In the genomic region with DNA sequence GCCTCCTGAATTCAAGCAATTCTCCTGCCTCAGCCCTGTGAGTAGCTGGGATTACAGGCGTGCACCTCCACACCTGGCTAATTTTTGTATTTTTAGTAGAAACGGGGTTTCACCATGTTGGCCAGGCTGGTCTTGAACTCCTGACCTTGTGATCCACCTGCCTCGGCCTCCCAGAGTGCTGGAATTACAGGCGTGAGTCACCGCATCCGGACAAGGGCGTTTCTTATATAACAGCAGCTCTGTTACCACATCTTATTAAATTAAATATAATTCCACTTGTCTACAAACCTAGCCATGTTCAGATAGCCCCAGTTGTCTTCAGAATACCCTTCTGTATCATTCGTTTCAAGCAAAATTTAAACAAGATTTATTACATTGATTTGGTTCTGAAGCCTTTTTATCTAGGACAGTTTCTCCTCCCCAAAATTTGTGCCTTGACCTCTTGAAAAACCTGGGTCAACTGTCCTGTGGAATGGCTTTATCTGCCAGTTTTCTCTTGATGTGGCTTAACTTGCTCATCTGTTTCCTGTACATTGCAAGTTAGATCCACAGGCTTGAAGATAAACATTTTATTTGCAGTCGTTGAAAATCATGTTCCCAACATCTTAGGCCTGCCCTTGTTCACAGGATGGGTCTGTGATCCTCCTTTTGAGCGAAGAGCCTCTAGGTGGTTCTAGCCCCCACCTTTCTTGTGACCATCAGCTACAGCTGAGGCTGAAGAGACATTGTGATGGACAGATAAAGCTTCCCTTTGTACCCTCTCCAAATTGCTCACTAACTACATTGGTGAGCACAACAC, we compare ENCODE assay signal across 18 cellular contexts.
"Had no signal": no experiment of that assay in that cellular context is flagged by ENCODE, and none has a peak within 500 bp of the region (broad histone marks: within the 10 kb centered on the region; RNA-seq: fewer than 3 reads in every experiment).

No MANE protein-coding gene starts in this region.

- H3K27ac ChIP-seq: prostate gland, right atrium auricular region, tibial artery had no signal

- ATAC-seq: left ventricle myocardium superior; stimulated activated naive CD8-positive, alpha-beta T cell treated with anti-CD3 and anti-CD28 coated beads, Interleukin-15, Interleukin-2, amounts not matched to agents 100 U/mL and 50 U/mL, for 24 hours had no signal

- FAIRE-seq: frontal cortex had no signal

- H3K9me3 ChIP-seq: prostate gland, right atrium auricular region, tibial artery had no signal

- H3K4me1 ChIP-seq: prostate gland, right atrium auricular region had no signal

- H3K9me3 Mint-ChIP-seq: brain; neural crest cell; T-helper 2 cell treated with Interferon-gamma antibody and Interleukin-4, amounts not matched to agents 5 μg/mL and 100 μg/mL, for 36 hours had no signal

- H3K4me3 Mint-ChIP-seq: brain; neural crest cell; T-helper 2 cell treated with Interferon-gamma antibody and Interleukin-4, amounts not matched to agents 5 μg/mL and 100 μg/mL, for 36 hours had no signal

- H3K27me3 Mint-ChIP-seq: brain had no signal

- H3K27me3 ChIP-seq: right atrium auricular region, tibial artery had no signal

- DNase-seq: activated CD4-positive, alpha-beta T cell treated with anti-CD3 and anti-CD28 coated beads for 1 hour; activated gamma-delta T cell treated with Interleukin-2 at 50 U/mL for 16 hours; anterior cingulate cortex; caudate nucleus; kidney glomerular epithelial cell; left ventricle myocardium superior; stimulated activated CD4-positive, alpha-beta T cell treated with anti-CD3 and anti-CD28 coated beads, Interleukin-12 subunit alpha, Interleukin-12 subunit beta, amount 100 ng/mL, for 4 hours; stimulated activated CD4-positive, alpha-beta T cell treated with anti-CD3 and anti-CD28 coated beads, Interleukin-1b, Interleukin-23, amount 100 ng/mL, for 48 hours; stimulated activated naive CD8-positive, alpha-beta T cell treated with anti-CD3 and anti-CD28 coated beads, Interleukin-15, Interleukin-2, amounts not matched to agents 100 U/mL and 50 U/mL, for 24 hours; substantia nigra; SW 1271; tibial artery had no signal

- H3K27ac Mint-ChIP-seq: brain; T-helper 2 cell treated with Interferon-gamma antibody and Interleukin-4, amounts not matched to agents 5 μg/mL and 100 μg/mL, for 36 hours had no signal

- H3K36me3 ChIP-seq: prostate gland, right atrium auricular region, tibial artery had no signal

- H3K4me3 ChIP-seq: prostate gland, right atrium auricular region, tibial artery had no signal
